ENCODE assay signal across 27 cellular contexts in the genomic region with DNA sequence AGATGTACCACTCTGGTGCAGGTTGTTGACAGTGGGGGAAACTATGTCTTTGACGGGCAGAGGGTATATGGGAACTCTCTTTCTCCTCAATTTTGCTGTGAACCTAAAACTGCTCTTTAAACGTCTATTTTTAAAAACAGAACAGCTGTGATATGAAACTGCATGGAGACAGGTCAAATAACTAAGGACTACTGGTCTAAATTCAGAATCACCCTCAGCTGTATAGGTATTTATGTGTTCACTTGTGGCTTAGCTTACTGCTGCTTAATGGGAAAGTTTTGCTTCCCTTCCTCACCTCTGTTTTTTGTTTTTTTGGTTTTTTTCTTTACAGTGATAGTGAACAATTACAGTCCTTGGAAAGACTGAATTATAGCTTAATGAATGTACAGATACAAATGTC.
"Had no signal": no experiment of that assay in that cellular context is flagged by ENCODE, and none has a peak within 500 bp of the region (broad histone marks: within the 10 kb centered on the region; RNA-seq: fewer than 3 reads in every experiment).

No MANE protein-coding gene starts in this region.

- ATAC-seq: activated naive CD4-positive, alpha-beta T cell treated with anti-CD3 and anti-CD28 coated beads, Interleukin-2, amount 50 U/mL, for 72 hours; activated T-cell treated with anti-CD3 and anti-CD28 coated beads, Interleukin-2, amount 50 U/mL, for 72 hours; foreskin keratinocyte; gastroesophageal sphincter had no signal

- DNase-seq: activated CD4-positive, alpha-beta memory T cell treated with anti-CD3 and anti-CD28 coated beads, Interleukin-2, amount 10 ng/mL, durations not matched to agents 7 days and 5 days; activated CD4-positive, alpha-beta T cell treated with anti-CD3 and anti-CD28 coated beads for 1 hour; activated CD4-positive, alpha-beta T cell treated with anti-CD3 and anti-CD28 coated beads for 4 hours; activated CD4-positive, alpha-beta T cell treated with anti-CD3 and anti-CD28 coated beads, Interleukin-2, amount 10 ng/mL, durations not matched to agents 7 days and 5 days; activated CD4-positive, alpha-beta T cell treated with anti-CD3 and anti-CD28 coated beads, Interleukin-2, amount 50 U/mL, for 4 hours; activated CD8-positive, alpha-beta memory T cell treated with anti-CD3 and anti-CD28 coated beads, Interleukin-2, amount 50 U/mL, for 48 hours; activated gamma-delta T cell; activated naive CD4-positive, alpha-beta T cell; activated naive CD4-positive, alpha-beta T cell treated with anti-CD3 and anti-CD28 coated beads, Interleukin-2, amount 10 ng/mL, durations not matched to agents 7 days and 5 days; activated naive CD8-positive, alpha-beta T cell treated with anti-CD3 and anti-CD28 coated beads, Interleukin-2, amount 10 ng/mL, durations not matched to agents 7 days and 5 days; activated T-cell treated with anti-CD3 and anti-CD28 coated beads for 4 hours; activated T-cell treated with anti-CD3 and anti-CD28 coated beads, Interleukin-2, amount 50 U/mL, for 24 hours; activated T-cell treated with anti-CD3 and anti-CD28 coated beads, Interleukin-2, amount 50 U/mL, for 72 hours; central memory CD4-positive, alpha-beta T cell; cerebellar nuclear complex; dorsolateral prefrontal cortex; effector memory CD4-positive, alpha-beta T cell; endodermal cell; foreskin keratinocyte; T-helper 2 cell had no signal

- H3K27ac ChIP-seq: ascending aorta, breast epithelium, cardiac muscle cell, coronary artery, dorsolateral prefrontal cortex, esophagus muscularis mucosa, foreskin keratinocyte, gastroesophageal sphincter had no signal

- H3K36me3 ChIP-seq: ascending aorta, breast epithelium, cardiac muscle cell, esophagus muscularis mucosa, gastroesophageal sphincter had no signal

- H3K4me1 ChIP-seq: ascending aorta, breast epithelium, gastroesophageal sphincter had no signal

- H3K9me3 ChIP-seq: ascending aorta, breast epithelium, esophagus muscularis mucosa, gastroesophageal sphincter had no signal

- H3K27me3 ChIP-seq: ascending aorta, breast epithelium, cardiac muscle cell, dorsolateral prefrontal cortex, esophagus muscularis mucosa, foreskin keratinocyte, gastroesophageal sphincter had no signal

- H3K4me3 ChIP-seq: ascending aorta, breast epithelium, cardiac muscle cell, coronary artery, dorsolateral prefrontal cortex, esophagus muscularis mucosa, gastroesophageal sphincter had no signal
